ENCODE assay signal across 9 cellular contexts in genomic region chr12:65926119-65927004, GRCh38.
DNase-seq lines count a peak whose midpoint lies in the region; ATAC-seq and TF ChIP-seq lines count a peak whose summit lies in the region.
"Had no signal": no experiment of that assay in that cellular context is flagged by ENCODE, and none has a peak within 500 bp of the region (broad histone marks: within the 10 kb centered on the region; RNA-seq: fewer than 3 reads in every experiment).

No MANE protein-coding gene starts in this region.

- POLR2A ChIA-PET in PC-3 (lab: Charles Lee; ENCODE audit: unreplicated experiment): interaction anchor here (0.7 kb wide), 1 partner anchor 495 kb away, joined by 3 read pairs; no protein-coding TSS in a partner anchor

- CTCF ChIA-PET in PC-3 (lab: Charles Lee): no interaction called here

- H2AFZ ChIP-seq in PC-3 (ENCODE audit: low read length): no peak overlapping the region
- H2AFZ ChIP-seq in smooth muscle cell (ENCODE audit: low read depth): no peak overlapping the region

- ATAC-seq in PC-3: no peak
- ATAC-seq in HG03378 (IDR thresholded peaks at IDR 0.05; ENCODE audit: unreplicated experiment): no peak

- H3K27ac ChIP-seq in PC-3 (ENCODE audit: low read length): peak overlapping the region; percentile 15; the same call in 1 of the 2 replicates
- H3K27ac ChIP-seq in smooth muscle cell (ENCODE audit: low read depth): peak overlapping the region; percentile 39

- 47% methylated on average over 8 of the region's 8 CpGs for WGBS in smooth muscle cell (ENCODE audit: low lambda C conversion rate)

- peaks cover 37% of the 10 kb centered on the region for H3K36me3 ChIP-seq in PC-3 (ENCODE audit: low read depth, low read length)
- H3K36me3 ChIP-seq in smooth muscle cell (ENCODE audit: low read depth): peaks cover 5% of the 10 kb centered on the region

- intact Hi-C loops in PC-3 (cut with micrococcal nuclease): no loop called here

- peaks cover 2 to 8% (median 7%) of the 10 kb centered on the region in 3 donors for H3K27me3 Mint-ChIP-seq in immature natural killer cell (ENCODE audit: low read depth in 3 of 3)

- H3K79me2 ChIP-seq in PC-3 (ENCODE audit: low read length) (peaks cover 70% of the 10 kb centered on the region), smooth muscle cell (ENCODE audit: low read depth) (peaks cover 77% of the 10 kb centered on the region)

- H3K4me1 ChIP-seq in PC-3 (ENCODE audit: insufficient read depth, low read length): peaks cover 35% of the 10 kb centered on the region
- peaks cover 35% of the 10 kb centered on the region for H3K4me1 ChIP-seq in smooth muscle cell (ENCODE audit: low read depth)

- TF ChIP-seq CTCF in PC-3 (conservative IDR thresholded peaks at IDR 0.05; ENCODE audit: low read depth, low read length): no peak
- no peak for TF ChIP-seq CTCF in smooth muscle cell (IDR thresholded peaks at IDR 0.05; ENCODE audit: borderline replicate concordance, insufficient read depth, poor library complexity, severe bottlenecking)

- H3K9ac ChIP-seq in PC-3 (ENCODE audit: low read length) (no peak overlapping the region), smooth muscle cell (ENCODE audit: low read depth) (no peak overlapping the region)

- no peaks in the 10 kb centered on the region for H3K36me3 Mint-ChIP-seq in immature natural killer cell

- H3K27me3 ChIP-seq in PC-3 (ENCODE audit: low read length) (no peaks in the 10 kb centered on the region), smooth muscle cell (ENCODE audit: low read depth) (no peaks in the 10 kb centered on the region)

- peak overlapping the region; percentile 63 to 84 (median 79) for H3K4me3 Mint-ChIP-seq in immature natural killer cell

- DNase-seq in DMS53 (lab: John Stamatoyannopoulos, UW): peak; percentile 32
- no peak for DNase-seq in DMS53 treated with DMSO at 0.1 percent for 48 hours (lab: John Stamatoyannopoulos, UW; ENCODE audit: unreplicated experiment)
- no peak for DNase-seq in PC-3
- peak; percentile 59 to 72 (median 61) for DNase-seq in immature natural killer cell
- no peak for DNase-seq in smooth muscle cell (lab: John Stamatoyannopoulos, UW; ENCODE audit: unreplicated experiment)
- DNase-seq in stimulated activated naive CD4-positive, alpha-beta T cell treated with Interleukin-2 at 50 U/mL for 16 hours (lab: John Stamatoyannopoulos, UW): no peak
- DNase-seq in activated gamma-delta T cell (lab: John Stamatoyannopoulos, UW): no peak
- DNase-seq: NCI-H2029 had no signal

- H3K4me1 Mint-ChIP-seq in immature natural killer cell: peaks cover 74 to 88% of the 10 kb centered on the region in 2 donors

- H3K4me3 ChIP-seq in PC-3 (ENCODE audit: low read length): no peak overlapping the region
- peak overlapping the region; percentile 21 for H3K4me3 ChIP-seq in smooth muscle cell

- H3K9me2 ChIP-seq in PC-3 (replicated peaks; ENCODE audit: low read length): no peaks in the 10 kb centered on the region

- peaks cover 57% of the 10 kb centered on the region for H4K20me1 ChIP-seq in PC-3 (ENCODE audit: low read length)
- H4K20me1 ChIP-seq in smooth muscle cell (ENCODE audit: low read depth): peaks cover 30% of the 10 kb centered on the region

- H3K9me3 Mint-ChIP-seq in immature natural killer cell: no peaks in the 10 kb centered on the region

- peak overlapping the region; percentile 72 to 97 (median 94) for H3K27ac Mint-ChIP-seq in immature natural killer cell

- BruUV-seq in PC-3 (replicated peaks; lab: Mats Ljungman, UMichigan): no TSS peak

- H3K9me3 ChIP-seq in PC-3 (ENCODE audit: low read length) (no peaks in the 10 kb centered on the region), smooth muscle cell (replicated peaks; ENCODE audit: low read depth) (no peaks in the 10 kb centered on the region)

- H3F3A ChIP-seq in PC-3 (ENCODE audit: low read length, unreplicated experiment) (peaks cover 16% of the 10 kb centered on the region), smooth muscle cell (ENCODE audit: low read depth) (peaks cover 19% of the 10 kb centered on the region)

- H3K4me2 ChIP-seq in PC-3 (ENCODE audit: low read length): no peak overlapping the region
- H3K4me2 ChIP-seq in smooth muscle cell: no peak overlapping the region

Comparison
In these comparisons a context has a peak if more than half of its experiments do, and no peak if none do; other contexts are left out.
1. DNase-seq: peak in DMS53 (single experiment) and immature natural killer cell (3 of 3); none in DMS53 treated with DMSO at 0.1 percent for 48 hours (single experiment), PC-3 (single experiment), smooth muscle cell (single experiment), stimulated activated naive CD4-positive, alpha-beta T cell treated with Interleukin-2 at 50 U/mL for 16 hours (single experiment) and activated gamma-delta T cell (single experiment).